Comparison of ENCODE assay signal across 9 cellular contexts in genomic region chr19:46731007-46731501, GRCh38. TPM values are rescaled to one million over a fixed set of nuclear protein-coding genes. Genes with fewer than 3 reads are reported as not detected.
DNase-seq lines count a peak whose midpoint lies in the region; ATAC-seq and TF ChIP-seq lines count a peak whose summit lies in the region.
"Had no signal": no experiment of that assay in that cellular context is flagged by ENCODE, and none has a peak within 500 bp of the region (broad histone marks: within the 10 kb centered on the region; RNA-seq: fewer than 3 reads in every experiment).

No MANE protein-coding gene starts in this region.

- H3K36me3 ChIP-seq in neural progenitor cell, result peaks cover 4% of the 10 kb centered on the region

- H3K27me3 ChIP-seq in neural progenitor cell, result no peaks in the 10 kb centered on the region

- ATAC-seq in GM21367 (IDR thresholded peaks at IDR 0.05; ENCODE audit: unreplicated experiment) (no peak), HG02852 (IDR thresholded peaks at IDR 0.05; ENCODE audit: unreplicated experiment) (no peak)

- peaks cover 43% of the 10 kb centered on the region for H3K79me2 ChIP-seq in neural progenitor cell (ENCODE audit: low read depth)

- H3F3A ChIP-seq in neural progenitor cell (ENCODE audit: low read depth), result no peaks in the 10 kb centered on the region

- H3K9ac ChIP-seq in neural progenitor cell, result no peak overlapping the region

- H3K9me3 Mint-ChIP-seq in Calu3 (ENCODE audit: low read depth, unreplicated experiment) (no peaks in the 10 kb centered on the region), neural progenitor cell (no peaks in the 10 kb centered on the region)

- DNase-seq in Calu3 (peak; percentile 75), NOMO-1 treated with dmso at 0.1 percent for 144 hours (lab: John Stamatoyannopoulos, UW; ENCODE audit: unreplicated experiment) (peak; percentile 88), dedifferentiated amniotic fluid mesenchymal stem cell (ENCODE audit: extremely low spot score) (peak; percentile 58), neural progenitor cell (ENCODE audit: low spot score) (no peak), NCI-H82 treated with DMSO at 0.1 percent for 48 hours (lab: John Stamatoyannopoulos, UW; ENCODE audit: unreplicated experiment) (no peak), activated T-cell treated with anti-CD3 and anti-CD28 coated beads for 4 hours (no peak)
- DNase-seq: NCI-H524 treated with DMSO at 0.1 percent for 48 hours had no signal

- H3K27ac Mint-ChIP-seq in Calu3 (ENCODE audit: unreplicated experiment) (peak overlapping the region; percentile 52), neural progenitor cell (peak overlapping the region; percentile 42)

- H3K4me1 Mint-ChIP-seq in Calu3 (ENCODE audit: low read depth, unreplicated experiment) (peaks cover 55% of the 10 kb centered on the region), neural progenitor cell (peaks cover 15% of the 10 kb centered on the region)

- peaks cover 72% of the 10 kb centered on the region for H3K36me3 Mint-ChIP-seq in Calu3 (ENCODE audit: insufficient read depth, unreplicated experiment)
- peaks cover 27% of the 10 kb centered on the region for H3K36me3 Mint-ChIP-seq in neural progenitor cell

- no peak for TF ChIP-seq CTCF in Calu3 (IDR thresholded peaks at IDR 0.05; ENCODE audit: unreplicated experiment)
- no peak for TF ChIP-seq CTCF in neural progenitor cell (IDR thresholded peaks at IDR 0.05)

- H3K27ac ChIP-seq in neural progenitor cell, result no peak overlapping the region

- H3K9me3 ChIP-seq in neural progenitor cell (ENCODE audit: low read depth), result no peaks in the 10 kb centered on the region

- H2AFZ ChIP-seq in neural progenitor cell (replicated peaks), result no peak overlapping the region

- H3K4me2 ChIP-seq in neural progenitor cell, result no peak overlapping the region

- no peaks in the 10 kb centered on the region for H3K27me3 Mint-ChIP-seq in Calu3 (ENCODE audit: unreplicated experiment)
- peaks cover 6% of the 10 kb centered on the region for H3K27me3 Mint-ChIP-seq in neural progenitor cell (ENCODE audit: insufficient read depth, low read depth)

- H3K4me3 ChIP-seq in neural progenitor cell, result no peak overlapping the region

- intact Hi-C loops in Calu3 (cut with micrococcal nuclease; ENCODE audit: unreplicated experiment), result no loop called here

- no peaks in the 10 kb centered on the region for H3K4me1 ChIP-seq in neural progenitor cell

- no TSS peak for BruUV-seq in Calu3 (replicated peaks; lab: Mats Ljungman, UMichigan)

- H4K20me1 ChIP-seq in neural progenitor cell (ENCODE audit: low read depth), result peaks cover 83% of the 10 kb centered on the region

- CTCF ChIA-PET in Calu3 (lab: Charles Lee), result interaction anchor here (1.0 to 1.5 kb wide), 3 partner anchors 17 to 130 kb away, joined by 3 to 5 read pairs (median 3); partner anchors contain the start of gene CALM3

- peak overlapping the region; percentile 16 for H3K4me3 Mint-ChIP-seq in Calu3 (ENCODE audit: low read depth, unreplicated experiment)
- H3K4me3 Mint-ChIP-seq in neural progenitor cell, result no peak overlapping the region

RNA-seq across cellular contexts. Expression of gene PRKD2, which starts 14.1 kb away (rescaled TPM):
- total RNA-seq in Calu3 (2022) (98.3 and 110 TPM in 2 replicates), neural progenitor cell (ENCODE audit: low replicate concordance) (14.9 and 22.2 TPM in 2 replicates)

RNA-seq across cellular contexts. Expression of gene FKRP, which starts 14.8 kb away (rescaled TPM):
- 33.7 and 35.0 TPM in 2 replicates for total RNA-seq in Calu3 (2022)
- total RNA-seq in neural progenitor cell (ENCODE audit: low replicate concordance), result 18.6 and 40.5 TPM in 2 replicates

RNA-seq across cellular contexts. Expression of gene STRN4, which starts 15.2 kb away (rescaled TPM):
- total RNA-seq in Calu3 (2022) (149 and 151 TPM in 2 replicates), neural progenitor cell (ENCODE audit: low replicate concordance) (54.1 and 149 TPM in 2 replicates)

RNA-seq across cellular contexts. Expression of gene SLC1A5, which starts 57.3 kb away (rescaled TPM):
- total RNA-seq in Calu3 (2022) (237 and 250 TPM in 2 replicates), neural progenitor cell (ENCODE audit: low replicate concordance) (39.5 and 81.6 TPM in 2 replicates)

Comparison
In these comparisons a context has a peak if more than half of its experiments do, and no peak if none do; other contexts are left out.
1. DNase-seq: peak in Calu3 (single experiment), NOMO-1 treated with dmso at 0.1 percent for 144 hours (single experiment) and dedifferentiated amniotic fluid mesenchymal stem cell (single experiment); none in neural progenitor cell (single experiment), NCI-H82 treated with DMSO at 0.1 percent for 48 hours (single experiment) and activated T-cell treated with anti-CD3 and anti-CD28 coated beads for 4 hours (single experiment).